22 cellular contexts compared by ENCODE assay signal in genomic region chr6:39403304-39403703, GRCh38.
"Had no signal": no experiment of that assay in that cellular context is flagged by ENCODE, and none has a peak within 500 bp of the region (broad histone marks: within the 10 kb centered on the region; RNA-seq: fewer than 3 reads in every experiment).

No MANE protein-coding gene starts in this region.

- H3K27ac ChIP-seq: coronary artery, lower lobe of right lung, ovary, psoas muscle, stomach, thyroid gland had no signal

- H3K27me3 ChIP-seq: ovary, stomach, thyroid gland had no signal

- H3K4me3 ChIP-seq: coronary artery, lower lobe of right lung, ovary, psoas muscle, smooth muscle cell, stomach, thyroid gland had no signal

- H3K36me3 ChIP-seq: lower lobe of right lung, ovary, stomach, thyroid gland had no signal

- H3K4me2 ChIP-seq: smooth muscle cell had no signal

- H3K4me1 ChIP-seq: lower lobe of right lung, psoas muscle, stomach, thyroid gland had no signal

- H3K9me3 ChIP-seq: lower lobe of right lung, ovary, psoas muscle, stomach, thyroid gland had no signal

- DNase-seq: dermis blood vessel endothelial cell; effector memory CD8-positive, alpha-beta T cell; erythroblast; hypothalamus; immature natural killer cell; islet precursor cell; kidney glomerular epithelial cell; left ventricle myocardium superior; lower lobe of right lung; natural killer cell; occipital lobe; ovary; posterior cingulate gyrus; psoas muscle; stimulated activated CD4-positive, alpha-beta T cell treated with anti-CD3 and anti-CD28 coated beads, Interleukin-12 subunit alpha, Interleukin-12 subunit beta, amount 100 ng/mL, for 4 hours; stimulated activated CD4-positive, alpha-beta T cell treated with anti-CD3 and anti-CD28 coated beads, Interleukin-1b, Interleukin-23, amount 100 ng/mL, for 48 hours; stimulated activated CD4-positive, alpha-beta T cell treated with anti-CD3 and anti-CD28 coated beads, Interleukin-4, amount 100 ng/mL, for 24 hours; stimulated activated naive CD4-positive, alpha-beta T cell treated with Interleukin-2 at 50 U/mL for 16 hours; stomach; thyroid gland had no signal
